Comparison of ENCODE assay signal across 7 cellular contexts in the genomic region with DNA sequence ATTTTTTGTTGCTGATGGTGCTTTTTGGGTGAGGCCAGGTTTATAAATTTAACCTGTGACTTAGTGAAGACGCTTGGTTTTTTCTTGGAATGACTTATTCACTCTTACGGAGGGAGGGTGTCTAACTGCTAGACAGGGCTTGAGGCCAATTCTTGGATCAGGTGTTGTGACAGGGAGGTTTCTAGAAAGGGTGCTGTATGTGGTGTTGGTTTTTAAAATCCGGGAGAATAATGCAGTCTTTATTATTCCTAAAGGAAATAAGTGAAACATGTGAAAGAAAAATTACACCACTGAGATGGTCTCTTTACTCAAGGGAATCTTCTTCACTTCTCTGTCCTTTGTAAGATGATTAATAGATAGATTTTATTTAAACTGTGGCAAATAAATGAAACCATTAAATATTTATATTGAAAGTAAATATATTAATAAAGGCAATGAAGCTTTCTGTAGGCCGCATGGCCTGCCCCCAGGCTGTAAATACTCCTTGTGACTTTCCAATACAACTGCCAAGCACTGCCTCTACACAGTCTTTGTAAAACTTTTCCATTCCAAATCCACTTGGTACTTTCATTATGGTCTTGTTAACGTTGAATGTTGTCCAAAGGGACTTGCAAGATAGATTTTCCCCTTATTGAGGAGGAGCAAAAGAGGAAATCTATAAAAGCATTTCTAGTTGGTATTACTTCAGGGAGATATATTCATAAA.
"Had no signal": no experiment of that assay in that cellular context is flagged by ENCODE, and none has a peak within 500 bp of the region (broad histone marks: within the 10 kb centered on the region; RNA-seq: fewer than 3 reads in every experiment).

No MANE protein-coding gene starts in this region.

- FAIRE-seq: H1 had no signal

- DNase-seq: GM23248, GOT3, H7, H9, HCEC 1CT, HFFc6 had no signal
